8 cellular contexts compared by ENCODE assay signal in the genomic region with DNA sequence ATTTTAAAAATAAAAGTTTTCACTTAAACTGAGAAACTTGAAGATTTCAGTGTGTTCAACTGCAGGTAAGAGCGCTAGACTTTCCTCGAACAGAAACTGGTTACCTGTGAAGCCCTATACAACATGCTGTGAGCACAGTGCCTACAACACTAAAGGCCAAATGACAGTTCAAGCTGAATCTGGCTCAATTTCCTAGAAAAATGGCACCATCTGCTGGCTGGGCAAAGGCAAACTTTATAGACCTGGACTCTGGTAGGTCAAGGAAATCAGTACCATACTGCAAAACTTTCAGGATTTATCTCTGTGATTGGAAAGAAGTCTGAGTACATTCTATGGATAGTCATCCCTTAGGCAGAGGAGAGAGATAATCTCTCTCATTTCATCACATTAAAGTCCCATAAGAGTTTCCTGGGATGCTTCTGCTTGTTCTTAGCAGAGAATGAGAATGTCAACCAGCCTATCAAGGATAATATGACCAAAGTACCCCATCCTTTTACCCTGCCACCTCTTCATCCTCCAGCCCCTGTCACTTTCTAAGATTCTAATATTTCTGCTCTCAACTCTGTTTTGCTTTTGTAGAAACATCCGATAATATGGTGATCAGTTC.
A peak's percentile ranks its signal among the peaks of the same experiment; 100 is the strongest.
DNase-seq lines count a peak whose midpoint lies in the region; ATAC-seq, FAIRE-seq and TF ChIP-seq lines count a peak whose summit lies in the region.

No MANE protein-coding gene starts in this region.

- DNase-seq in AG09319 (ENCODE audit: extremely low read depth, low read depth) (no peak), NCI-H1930 (lab: John Stamatoyannopoulos, UW) (peak; percentile 36 to 45), amygdala (lab: John Stamatoyannopoulos, UW) (peak in 31 of 56 donors; percentile 1 to 71 (median 23)), activated T-cell treated with anti-CD3 and anti-CD28 coated beads for 4 hours (no peak), NCI-H1694 (lab: John Stamatoyannopoulos, UW) (no peak)

- peak; percentile 54 for TF ChIP-seq CTCF in AG09319 (IDR thresholded peaks at IDR 0.05; ENCODE audit: low read depth, low read length)

- ATAC-seq in GM18511 (IDR thresholded peaks at IDR 0.05; ENCODE audit: unreplicated experiment) (peak; percentile 62), GM19324 (IDR thresholded peaks at IDR 0.05; ENCODE audit: low FRiP score, unreplicated experiment) (no peak)

- FAIRE-seq in islet of Langerhans (lab: Jason Lieb, UNC), result peak; percentile 96

Comparison
In these comparisons a context has a peak if more than half of its experiments do, and no peak if none do; other contexts are left out.
1. DNase-seq: peak in NCI-H1930 (2 of 2) and amygdala (31 of 56); none in AG09319 (single experiment), activated T-cell treated with anti-CD3 and anti-CD28 coated beads for 4 hours (single experiment) and NCI-H1694 (single experiment).